13 cellular contexts compared by ENCODE assay signal in the genomic region with DNA sequence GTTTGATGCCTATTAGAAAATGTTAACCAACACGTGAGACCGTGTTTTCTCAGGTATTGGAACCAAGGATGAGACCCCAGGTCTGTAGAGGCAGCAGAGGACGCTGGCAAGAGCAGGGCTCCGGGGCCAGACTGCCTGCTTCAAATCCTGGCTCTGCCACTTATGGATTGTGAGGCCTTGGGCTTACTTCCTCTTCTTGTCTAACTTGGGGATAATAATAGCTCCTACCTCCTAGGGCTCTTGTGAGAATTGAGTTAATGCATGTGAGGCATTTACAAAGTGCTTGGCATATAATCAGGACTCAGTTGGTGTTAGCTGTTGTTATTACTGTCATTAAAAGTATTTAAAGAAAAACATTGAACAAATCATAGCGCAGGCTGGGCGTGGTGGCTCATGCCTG.
"Had no signal": no experiment of that assay in that cellular context is flagged by ENCODE, and none has a peak within 500 bp of the region (broad histone marks: within the 10 kb centered on the region; RNA-seq: fewer than 3 reads in every experiment).

No MANE protein-coding gene starts in this region.

- H3K36me3 ChIP-seq: gastrocnemius medialis, ovary, WERI-Rb-1 had no signal

- H3K4me1 ChIP-seq: gastrocnemius medialis had no signal

- ATAC-seq: activated CD8-positive, alpha-beta memory T cell treated with anti-CD3 and anti-CD28 coated beads, Interleukin-2, amount 10 ng/mL, durations not matched to agents 7 days and 5 days; activated naive CD8-positive, alpha-beta T cell treated with anti-CD3 and anti-CD28 coated beads, Interleukin-2, amount 50 U/mL, for 24 hours; gastrocnemius medialis; mucosa of descending colon; naive thymus-derived CD4-positive, alpha-beta T cell; sciatic nerve had no signal

- H3K27me3 ChIP-seq: gastrocnemius medialis, ovary had no signal

- H3K27ac ChIP-seq: gastrocnemius medialis, ovary, WERI-Rb-1 had no signal

- DNase-seq: activated CD4-positive, alpha-beta memory T cell treated with anti-CD3 and anti-CD28 coated beads for 36 hours; activated CD8-positive, alpha-beta memory T cell treated with anti-CD3 and anti-CD28 coated beads, Interleukin-2, amount 10 ng/mL, durations not matched to agents 7 days and 5 days; activated naive CD4-positive, alpha-beta T cell treated with anti-CD3 and anti-CD28 coated beads for 36 hours; activated naive CD8-positive, alpha-beta T cell treated with anti-CD3 and anti-CD28 coated beads, Interleukin-2, amount 50 U/mL, for 24 hours; activated T-cell treated with anti-CD3 and anti-CD28 coated beads, Interleukin-2, amount 50 U/mL, for 1 hour; endodermal cell; gastrocnemius medialis; mucosa of descending colon; naive thymus-derived CD4-positive, alpha-beta T cell; ovary; stimulated activated CD4-positive, alpha-beta T cell treated with anti-CD3 and anti-CD28 coated beads, Interleukin-1b, Interleukin-23, amount 100 ng/mL, for 48 hours; WERI-Rb-1 had no signal

- H3K9me3 ChIP-seq: gastrocnemius medialis, mucosa of descending colon, ovary had no signal

- H3K4me3 ChIP-seq: gastrocnemius medialis, mucosa of descending colon, ovary had no signal
